ENCODE assay signal across 9 cellular contexts in genomic region chr11:111871693-111872161, GRCh38. TPM values are rescaled to one million over a fixed set of nuclear protein-coding genes. Genes with fewer than 3 reads are reported as not detected.
DNase-seq lines count a peak whose midpoint lies in the region; ATAC-seq and TF ChIP-seq lines count a peak whose summit lies in the region.
"Had no signal": no experiment of that assay in that cellular context is flagged by ENCODE, and none has a peak within 500 bp of the region (broad histone marks: within the 10 kb centered on the region; RNA-seq: fewer than 3 reads in every experiment).

No MANE protein-coding gene starts in this region.

- no peaks in the 10 kb centered on the region for H3K4me1 ChIP-seq in effector memory CD4-positive, alpha-beta T cell (ENCODE audit: control insufficient read depth, insufficient read depth, low read length, poor library complexity, severe bottlenecking)

- H3K9me3 Mint-ChIP-seq in natural killer cell treated with Interleukin-12 subunit alpha and Interleukin-12 subunit beta and Interleukin-15 and Interleukin-18, amount 100 ng/mL, for 72 hours: no peaks in the 10 kb centered on the region

- no peaks in the 10 kb centered on the region for H3K9me3 ChIP-seq in effector memory CD4-positive, alpha-beta T cell (ENCODE audit: control insufficient read depth, low read length)

- H3K4me3 ChIP-seq in GM12864 (ENCODE audit: low read depth, low read length): peak overlapping the region; percentile 97
- peak overlapping the region; percentile 82 for H3K4me3 ChIP-seq in effector memory CD4-positive, alpha-beta T cell (ENCODE audit: insufficient read depth, low read depth, low read length, poor library complexity, severe bottlenecking)

- H3K4me1 Mint-ChIP-seq in natural killer cell treated with Interleukin-12 subunit alpha and Interleukin-12 subunit beta and Interleukin-15 and Interleukin-18, amount 100 ng/mL, for 72 hours (ENCODE audit: low read depth in 2 of 2): peaks cover 25% of the 10 kb centered on the region in 2 donors

- peak overlapping the region; percentile 87 to 96 for H3K27ac Mint-ChIP-seq in natural killer cell treated with Interleukin-12 subunit alpha and Interleukin-12 subunit beta and Interleukin-15 and Interleukin-18, amount 100 ng/mL, for 72 hours

- no peak for DNase-seq in GM12864 (ENCODE audit: low read depth)
- peak; percentile 66 for DNase-seq in OCI-M1 (lab: John Stamatoyannopoulos, UW)
- DNase-seq in effector memory CD4-positive, alpha-beta T cell: no peak
- DNase-seq in natural killer cell treated with Interleukin-12 subunit alpha and Interleukin-12 subunit beta and Interleukin-15 and Interleukin-18, amount 100 ng/mL, for 72 hours (ENCODE audit: low spot score): no peak
- no peak for DNase-seq in kidney tubule cell (ENCODE audit: low spot score)
- DNase-seq in SHP77 (lab: John Stamatoyannopoulos, UW): no peak

- no peaks in the 10 kb centered on the region for H3K27me3 Mint-ChIP-seq in natural killer cell treated with Interleukin-12 subunit alpha and Interleukin-12 subunit beta and Interleukin-15 and Interleukin-18, amount 100 ng/mL, for 72 hours

- H3K27me3 ChIP-seq in effector memory CD4-positive, alpha-beta T cell (replicated peaks; ENCODE audit: control insufficient read depth, insufficient read depth, low read length, poor library complexity, severe bottlenecking): no peaks in the 10 kb centered on the region

- H3K27ac ChIP-seq in effector memory CD4-positive, alpha-beta T cell (ENCODE audit: insufficient read depth, low read length, poor library complexity, severe bottlenecking): peak overlapping the region; percentile 85

- peaks cover 5% of the 10 kb centered on the region for H3K36me3 Mint-ChIP-seq in natural killer cell treated with Interleukin-12 subunit alpha and Interleukin-12 subunit beta and Interleukin-15 and Interleukin-18, amount 100 ng/mL, for 72 hours

- no peak for ATAC-seq in natural killer cell treated with Interleukin-12 subunit alpha and Interleukin-12 subunit beta and Interleukin-15 and Interleukin-18, amount 100 ng/mL, for 72 hours
- ATAC-seq in HG02798 (IDR thresholded peaks at IDR 0.05; ENCODE audit: poor library complexity, unreplicated experiment): no peak
- no peak for ATAC-seq in GM19452 (IDR thresholded peaks at IDR 0.05; ENCODE audit: unreplicated experiment)

- peak overlapping the region; percentile 97 for H3K4me3 Mint-ChIP-seq in natural killer cell treated with Interleukin-12 subunit alpha and Interleukin-12 subunit beta and Interleukin-15 and Interleukin-18, amount 100 ng/mL, for 72 hours

- TF ChIP-seq CTCF in GM12864 (IDR thresholded peaks at IDR 0.05; ENCODE audit: low read depth, low read length, missing control alignments): no peak

- H3K36me3 ChIP-seq in effector memory CD4-positive, alpha-beta T cell (ENCODE audit: control insufficient read depth, insufficient read depth, low read length): peaks cover 13% of the 10 kb centered on the region

RNA-seq across cellular contexts. Expression of gene ALG9, which starts 0.3 kb away (rescaled TPM):
- 10 to 100 TPM; 32.0 to 43.5 TPM for total RNA-seq in natural killer cell treated with Interleukin-12 subunit alpha and Interleukin-12 subunit beta and Interleukin-15 and Interleukin-18, amount 100 ng/mL, for 72 hours

RNA-seq across cellular contexts. Expression of gene FDXACB1, which starts 7.2 kb away (rescaled TPM):
- total RNA-seq in natural killer cell treated with Interleukin-12 subunit alpha and Interleukin-12 subunit beta and Interleukin-15 and Interleukin-18, amount 100 ng/mL, for 72 hours: 1 to 10 TPM; 6.2 to 7.9 TPM

RNA-seq across cellular contexts. Expression of gene CFAP68, which starts 7.6 kb away (rescaled TPM):
- 10 to 100 TPM in 1 of 2 donors, 1 to 10 TPM in 1; 8.4 to 11.8 TPM for total RNA-seq in natural killer cell treated with Interleukin-12 subunit alpha and Interleukin-12 subunit beta and Interleukin-15 and Interleukin-18, amount 100 ng/mL, for 72 hours

RNA-seq across cellular contexts. Expression of gene CRYAB, which starts 39.8 kb away (rescaled TPM):
- not detected for total RNA-seq in natural killer cell treated with Interleukin-12 subunit alpha and Interleukin-12 subunit beta and Interleukin-15 and Interleukin-18, amount 100 ng/mL, for 72 hours
- total RNA-seq: activated CD8-positive, alpha-beta memory T cell treated with anti-CD3 and anti-CD28 coated beads for 36 hours had no signal

RNA-seq across cellular contexts. Expression of gene HSPB2, which starts 40.8 kb away (rescaled TPM):
- total RNA-seq in natural killer cell treated with Interleukin-12 subunit alpha and Interleukin-12 subunit beta and Interleukin-15 and Interleukin-18, amount 100 ng/mL, for 72 hours: not detected
- total RNA-seq: activated CD8-positive, alpha-beta memory T cell treated with anti-CD3 and anti-CD28 coated beads for 36 hours had no signal
